18 cellular contexts compared by ENCODE assay signal in the genomic region with DNA sequence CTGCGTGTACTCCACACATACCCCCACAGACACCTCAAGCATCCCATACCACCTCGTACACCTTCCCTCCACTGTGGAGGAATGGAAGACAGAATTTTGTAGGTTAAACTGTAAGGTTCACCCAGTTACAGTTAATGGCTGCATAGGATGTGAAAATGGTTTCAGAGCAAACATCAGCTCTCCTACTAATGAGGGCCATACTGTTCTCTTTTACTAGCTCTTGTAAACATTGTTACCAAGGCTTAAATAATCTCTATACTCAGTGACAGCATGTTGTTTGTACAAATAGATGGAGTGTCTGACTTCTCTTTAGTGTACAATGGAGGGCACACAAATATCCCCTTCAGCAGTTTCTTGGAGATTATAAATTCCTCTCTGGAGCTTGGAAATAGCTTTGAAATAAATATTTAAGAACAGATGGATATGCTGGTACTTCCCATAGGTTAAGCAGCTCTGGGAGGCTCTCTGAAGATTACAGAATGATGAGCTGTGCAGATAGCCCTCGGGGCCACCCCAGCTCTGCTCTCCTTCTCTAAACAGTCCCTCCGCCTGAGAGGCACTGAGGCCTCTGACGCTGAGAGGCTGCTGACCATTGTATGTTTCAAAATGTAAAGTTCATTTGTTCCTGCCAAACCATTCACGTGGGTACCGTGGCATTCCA. TPM values are rescaled to one million over a fixed set of nuclear protein-coding genes. Genes with fewer than 3 reads are reported as not detected.
"Had no signal": no experiment of that assay in that cellular context is flagged by ENCODE, and none has a peak within 500 bp of the region (broad histone marks: within the 10 kb centered on the region; RNA-seq: fewer than 3 reads in every experiment).

No MANE protein-coding gene starts in this region.

- H3K4me1 ChIP-seq: esophagus squamous epithelium, tibial artery, vagina had no signal

- ATAC-seq: activated naive CD8-positive, alpha-beta T cell treated with anti-CD3 and anti-CD28 coated beads, Interleukin-2, amount 50 U/mL, for 24 hours; activated T-helper 17 cell treated with anti-CD3 and anti-CD28 coated beads, Interleukin-2, amount 50 U/mL, for 72 hours; stimulated activated memory B cell treated with anti-CD40 and anti-IgM and Interleukin-4, amounts not matched to agents 10 μg/mL and 1 μg/mL and 100 μg/mL, for 72 hours had no signal

- H3K9me3 ChIP-seq: esophagus squamous epithelium, vagina had no signal

- H3K4me3 ChIP-seq: esophagus squamous epithelium, tibial artery, vagina had no signal

- DNase-seq: activated CD4-positive, CD25-positive, alpha-beta regulatory T cell treated with anti-CD3 and anti-CD28 coated beads, Interleukin-2, amount 50 U/mL, for 72 hours; activated naive CD4-positive, alpha-beta T cell treated with Interleukin-2 at 50 U/mL for 16 hours; activated naive CD8-positive, alpha-beta T cell treated with anti-CD3 and anti-CD28 coated beads, Interleukin-2, amount 50 U/mL, for 24 hours; activated T-cell treated with anti-CD3 and anti-CD28 coated beads for 4 hours; aorta; cortex of kidney; effector CD4-positive, alpha-beta T cell; esophagus squamous epithelium; mesendoderm; natural killer cell; nucleus accumbens; posterior cingulate gyrus; stimulated activated CD4-positive, alpha-beta T cell treated with anti-CD3 and anti-CD28 coated beads, Interleukin-2, amount 100 ng/mL, for 48 hours; tibial artery had no signal

- H3K27ac ChIP-seq: esophagus squamous epithelium, tibial artery, vagina had no signal

- H3K27me3 ChIP-seq: esophagus squamous epithelium, tibial artery, vagina had no signal

RNA-seq across cellular contexts. Expression of a gene that starts 47.5 kb away (rescaled TPM):
- total RNA-seq: skeletal muscle tissue had no signal
